In genomic region chr2:218397502-218398436, GRCh38 we compare ENCODE assay signal across 8 cellular contexts. TPM values are rescaled to one million over a fixed set of nuclear protein-coding genes. Genes with fewer than 3 reads are reported as not detected.
DNase-seq lines count a peak whose midpoint lies in the region; ATAC-seq, FAIRE-seq and TF ChIP-seq lines count a peak whose summit lies in the region.

No MANE protein-coding gene starts in this region.

- peak overlapping the region; percentile 27 for H2AFZ ChIP-seq in endothelial cell of umbilical vein (ENCODE audit: low read depth, low read length)

- H3K4me1 Mint-ChIP-seq in activated CD4-positive, alpha-beta T cell treated with anti-CD3 and anti-CD28 coated beads, Interleukin-2, amount 10 ng/mL, durations not matched to agents 24 days and 14 days: peaks cover 38% of the 10 kb centered on the region
- H3K4me1 Mint-ChIP-seq in mesothelial cell of epicardium: peaks cover 28% of the 10 kb centered on the region

- TF ChIP-seq CTCF in endothelial cell of umbilical vein (IDR thresholded peaks at IDR 0.05; ENCODE audit: extremely low read depth in 1 of 2, insufficient read depth in 1 of 2, low read depth in 1 of 2, low read length in 2 of 2) (no peak), mesothelial cell of epicardium (IDR thresholded peaks at IDR 0.05; ENCODE audit: unreplicated experiment) (no peak), tibial artery (IDR thresholded peaks at IDR 0.05) (no peak)

- peak; percentile 85 for DNase-seq in Daoy (ENCODE audit: low read depth)
- peak; percentile 52 for DNase-seq in NCI-H2171 (lab: John Stamatoyannopoulos, UW)
- peak; percentile 93 for DNase-seq in activated CD4-positive, alpha-beta T cell treated with anti-CD3 and anti-CD28 coated beads, Interleukin-2, amount 10 ng/mL, durations not matched to agents 24 days and 14 days
- peak; percentile 57 for DNase-seq in endothelial cell of umbilical vein (ENCODE audit: low read depth, low spot score)
- peak in 1 of 2 experiments; percentile 69 for DNase-seq in mesothelial cell of epicardium (ENCODE audit: low spot score in 2 of 2, unreplicated experiment in 2 of 2)
- peak; percentile 79 to 91 for DNase-seq in tibial artery

- H3K27me3 Mint-ChIP-seq in activated CD4-positive, alpha-beta T cell treated with anti-CD3 and anti-CD28 coated beads, Interleukin-2, amount 10 ng/mL, durations not matched to agents 24 days and 14 days: no peaks in the 10 kb centered on the region
- H3K27me3 Mint-ChIP-seq in mesothelial cell of epicardium (ENCODE audit: low read depth): no peaks in the 10 kb centered on the region

- H3K27ac ChIP-seq in endothelial cell of umbilical vein (ENCODE audit: insufficient read depth, low read depth, low read length): peak overlapping the region; percentile 82
- peak overlapping the region; percentile 100 for H3K27ac ChIP-seq in tibial artery

- H3K36me3 ChIP-seq in endothelial cell of umbilical vein (ENCODE audit: control insufficient read depth in 2 of 2, extremely low read depth in 1 of 2, insufficient read depth in 2 of 2, low read length in 2 of 2): peaks cover 0 to 8% of the 10 kb centered on the region in 2 experiments
- H3K36me3 ChIP-seq in tibial artery: peaks cover 8 to 24% (median 18%) of the 10 kb centered on the region in 3 donors

- TF ChIP-seq POLR2A in endothelial cell of umbilical vein (IDR thresholded peaks at IDR 0.05; ENCODE audit: low read depth, low read length): peak; percentile 40

- peaks cover 21% of the 10 kb centered on the region for H3K79me2 ChIP-seq in endothelial cell of umbilical vein (ENCODE audit: control insufficient read depth, insufficient read depth, low read length)

- POLR2A ChIA-PET in endothelial cell of umbilical vein (lab: Charles Lee): interaction anchor here (0.6 kb wide), 1 partner anchor 100 kb away, joined by 4 read pairs; no protein-coding TSS in a partner anchor

- peak; percentile 84 for FAIRE-seq in endothelial cell of umbilical vein (lab: Jason Lieb, UNC)

- no peaks in the 10 kb centered on the region for H4K20me1 ChIP-seq in endothelial cell of umbilical vein (replicated peaks; ENCODE audit: control insufficient read depth, extremely low read depth, insufficient read depth, low read length)

- peaks cover 8% of the 10 kb centered on the region for H3K36me3 Mint-ChIP-seq in activated CD4-positive, alpha-beta T cell treated with anti-CD3 and anti-CD28 coated beads, Interleukin-2, amount 10 ng/mL, durations not matched to agents 24 days and 14 days (ENCODE audit: low read depth)
- H3K36me3 Mint-ChIP-seq in mesothelial cell of epicardium: no peaks in the 10 kb centered on the region

- H3K9ac ChIP-seq in endothelial cell of umbilical vein (replicated peaks; ENCODE audit: extremely low read depth, insufficient read depth, low read length): peak overlapping the region; percentile 42

- CTCF ChIA-PET in endothelial cell of umbilical vein (lab: Charles Lee): interaction anchor here (2.0 kb wide), 1 partner anchor 69 kb away, joined by 9 read pairs; no protein-coding TSS in a partner anchor

- H3K9me1 ChIP-seq in endothelial cell of umbilical vein (replicated peaks; ENCODE audit: control insufficient read depth, extremely low read depth, insufficient read depth, low read length): no peaks in the 10 kb centered on the region

- BruUV-seq in endothelial cell of umbilical vein (replicated peaks; lab: Mats Ljungman, UMichigan): TSS peak; percentile 10

- no peaks in the 10 kb centered on the region for H3K9me3 Mint-ChIP-seq in activated CD4-positive, alpha-beta T cell treated with anti-CD3 and anti-CD28 coated beads, Interleukin-2, amount 10 ng/mL, durations not matched to agents 24 days and 14 days
- no peaks in the 10 kb centered on the region for H3K9me3 Mint-ChIP-seq in mesothelial cell of epicardium

- dilution Hi-C loops in endothelial cell of umbilical vein (cut with MboI; ENCODE audit: extremely low pct_ligation_motif_present, low sequenced_read_pairs): no loop called here

- no peaks in the 10 kb centered on the region for H3K27me3 ChIP-seq in endothelial cell of umbilical vein (ENCODE audit: control insufficient read depth in 2 of 2, insufficient read depth in 2 of 2, low read length in 2 of 2)
- H3K27me3 ChIP-seq in tibial artery: no peaks in the 10 kb centered on the region

- H3K4me1 ChIP-seq in endothelial cell of umbilical vein (ENCODE audit: control insufficient read depth, extremely low read depth, insufficient read depth, low read length) (peaks cover 33% of the 10 kb centered on the region), tibial artery (peaks cover 0 to 38% (median 28%) of the 10 kb centered on the region in 4 donors)

- peak overlapping the region; percentile 60 for H3K4me2 ChIP-seq in endothelial cell of umbilical vein (ENCODE audit: insufficient read depth, low read length)

- intact Hi-C loops in activated CD4-positive, alpha-beta T cell treated with anti-CD3 and anti-CD28 coated beads, Interleukin-2, amount 10 ng/mL, durations not matched to agents 24 days and 14 days (cut with micrococcal nuclease): loop anchor here (2.0 to 5.0 kb wide), 10 partner anchors 29 to 990 kb away; partner anchors contain the start of genes ARPC2, BCS1L, CNPPD1 and DNAJB2
- intact Hi-C loops in endothelial cell of umbilical vein (cut with micrococcal nuclease) (loop anchor here (1.0 to 5.0 kb wide), 3 partner anchors 9 to 235 kb away; partner anchors contain the start of genes CNOT9 and USP37), tibial artery (cut with DNase I; ENCODE audit: low total_unique reads) (loop anchor here (5.0 kb wide), 1 partner anchor 110 kb away; no protein-coding TSS in a partner anchor)

- H3K4me3 Mint-ChIP-seq in activated CD4-positive, alpha-beta T cell treated with anti-CD3 and anti-CD28 coated beads, Interleukin-2, amount 10 ng/mL, durations not matched to agents 24 days and 14 days: peak overlapping the region; percentile 83
- peak overlapping the region; percentile 88 for H3K4me3 Mint-ChIP-seq in mesothelial cell of epicardium

- ATAC-seq in GM21723 (IDR thresholded peaks at IDR 0.05; ENCODE audit: unreplicated experiment): peak; percentile 27
- no peak for ATAC-seq in HG03469 (IDR thresholded peaks at IDR 0.05; ENCODE audit: unreplicated experiment)

- H3K4me3 ChIP-seq in endothelial cell of umbilical vein (replicated peaks in 1 of 3; ENCODE audit: insufficient read depth in 1 of 3, low read depth in 1 of 3, low read length in 3 of 3) (peak overlapping the region in 1 of 3 experiments; percentile 40), tibial artery (peak overlapping the region; percentile 91 to 99)

- peak overlapping the region; percentile 90 for H3K27ac Mint-ChIP-seq in activated CD4-positive, alpha-beta T cell treated with anti-CD3 and anti-CD28 coated beads, Interleukin-2, amount 10 ng/mL, durations not matched to agents 24 days and 14 days
- H3K27ac Mint-ChIP-seq in mesothelial cell of epicardium: peak overlapping the region; percentile 96

- H3K9me3 ChIP-seq in endothelial cell of umbilical vein (replicated peaks; ENCODE audit: control insufficient read depth, insufficient read depth, low read length) (no peaks in the 10 kb centered on the region), tibial artery (no peaks in the 10 kb centered on the region)

RNA-seq across cellular contexts. Expression of gene CTDSP1, which starts 1.9 kb away (rescaled TPM):
- 27.4 and 36.3 TPM in 2 replicates for total RNA-seq in Daoy (2014; rRNA removed; shearing (Covaris generic))
- total RNA-seq in activated CD4-positive, alpha-beta T cell treated with anti-CD3 and anti-CD28 coated beads, Interleukin-2, amount 10 ng/mL, durations not matched to agents 24 days and 14 days: 103 and 106 TPM in 2 replicates
- 78.7 and 86.1 TPM in 2 replicates for total RNA-seq in endothelial cell of umbilical vein
- 112 and 127 TPM in 2 replicates for polyA plus RNA-seq in endothelial cell of umbilical vein
- polyA plus RNA-seq in endothelial cell of umbilical vein (2011; cell fraction: cytosol; rRNA removed): 91.7 and 103 TPM in 2 replicates
- polyA plus RNA-seq in endothelial cell of umbilical vein (2011; cell fraction: nucleus; rRNA removed): 77.8 and 79.2 TPM in 2 replicates
- polyA plus RNA-seq in endothelial cell of umbilical vein (2012): 47.1 and 59.6 TPM in 2 replicates
- polyA minus RNA-seq in endothelial cell of umbilical vein: 86.2 and 101 TPM in 2 replicates
- polyA minus RNA-seq in endothelial cell of umbilical vein (2011; cell fraction: cytosol; rRNA and poly(A)+ RNA removed): 48.6 TPM
- 28.2 and 37.0 TPM in 2 replicates for polyA minus RNA-seq in endothelial cell of umbilical vein (2011; cell fraction: nucleus; rRNA and poly(A)+ RNA removed)
- 134 to 142 TPM (median 136 TPM) in 3 replicates for total RNA-seq in mesothelial cell of epicardium

RNA-seq across cellular contexts. Expression of gene SLC11A1, which starts 15.7 kb away (rescaled TPM):
- not detected in 2 replicates for total RNA-seq in Daoy (2014; rRNA removed; shearing (Covaris generic))
- 0.12 and 0.19 TPM in 2 replicates for total RNA-seq in activated CD4-positive, alpha-beta T cell treated with anti-CD3 and anti-CD28 coated beads, Interleukin-2, amount 10 ng/mL, durations not matched to agents 24 days and 14 days
- total RNA-seq in endothelial cell of umbilical vein (not detected in 2 replicates), mesothelial cell of epicardium (0.53 to 0.79 TPM (median 0.76 TPM) in 3 replicates)
- 0.03 and 0.08 TPM in 2 replicates for polyA plus RNA-seq in endothelial cell of umbilical vein
- 0.01 and 0.07 TPM in 2 replicates for polyA plus RNA-seq in endothelial cell of umbilical vein (2011; cell fraction: cytosol; rRNA removed)
- 0.06 and 0.12 TPM in 2 replicates for polyA plus RNA-seq in endothelial cell of umbilical vein (2011; cell fraction: nucleus; rRNA removed)
- polyA plus RNA-seq in endothelial cell of umbilical vein (2012): 0.08 TPM in 1 of 2 replicates, not detected in the other
- polyA minus RNA-seq in endothelial cell of umbilical vein: not detected in 2 replicates
- not detected for polyA minus RNA-seq in endothelial cell of umbilical vein (2011; cell fraction: cytosol; rRNA and poly(A)+ RNA removed)
- polyA minus RNA-seq in endothelial cell of umbilical vein (2011; cell fraction: nucleus; rRNA and poly(A)+ RNA removed): not detected in 2 replicates

RNA-seq across cellular contexts. Expression of gene VIL1, which starts 21.2 kb away (rescaled TPM):
- total RNA-seq in Daoy (2014; rRNA removed; shearing (Covaris generic)): 0.06 TPM in 1 of 2 replicates, not detected in the other
- total RNA-seq in activated CD4-positive, alpha-beta T cell treated with anti-CD3 and anti-CD28 coated beads, Interleukin-2, amount 10 ng/mL, durations not matched to agents 24 days and 14 days: not detected in 2 replicates
- total RNA-seq in endothelial cell of umbilical vein (not detected in 2 replicates), mesothelial cell of epicardium (0.29 to 0.64 TPM (median 0.54 TPM) in 3 replicates)
- not detected in 2 replicates for polyA plus RNA-seq in endothelial cell of umbilical vein
- not detected in 2 replicates for polyA plus RNA-seq in endothelial cell of umbilical vein (2011; cell fraction: cytosol; rRNA removed)
- polyA plus RNA-seq in endothelial cell of umbilical vein (2011; cell fraction: nucleus; rRNA removed): not detected in 2 replicates
- polyA plus RNA-seq in endothelial cell of umbilical vein (2012): 0.12 TPM in 1 of 2 replicates, not detected in the other
- not detected in 2 replicates for polyA minus RNA-seq in endothelial cell of umbilical vein
- polyA minus RNA-seq in endothelial cell of umbilical vein (2011; cell fraction: cytosol; rRNA and poly(A)+ RNA removed): not detected
- polyA minus RNA-seq in endothelial cell of umbilical vein (2011; cell fraction: nucleus; rRNA and poly(A)+ RNA removed): not detected in 2 replicates

RNA-seq across cellular contexts. Expression of gene CATIP, which starts 41.1 kb away (rescaled TPM):
- total RNA-seq in Daoy (2014; rRNA removed; shearing (Covaris generic)): not detected in 2 replicates
- total RNA-seq in activated CD4-positive, alpha-beta T cell treated with anti-CD3 and anti-CD28 coated beads, Interleukin-2, amount 10 ng/mL, durations not matched to agents 24 days and 14 days: not detected in 2 replicates
- total RNA-seq in endothelial cell of umbilical vein (not detected in 2 replicates), mesothelial cell of epicardium (0.16 TPM in 1 of 3 replicates, not detected in the others)
- not detected in 2 replicates for polyA plus RNA-seq in endothelial cell of umbilical vein
- polyA plus RNA-seq in endothelial cell of umbilical vein (2011; cell fraction: cytosol; rRNA removed): not detected in 2 replicates
- polyA plus RNA-seq in endothelial cell of umbilical vein (2011; cell fraction: nucleus; rRNA removed): not detected in 2 replicates
- polyA plus RNA-seq in endothelial cell of umbilical vein (2012): not detected in 2 replicates
- polyA minus RNA-seq in endothelial cell of umbilical vein: not detected in 2 replicates
- not detected for polyA minus RNA-seq in endothelial cell of umbilical vein (2011; cell fraction: cytosol; rRNA and poly(A)+ RNA removed)
- polyA minus RNA-seq in endothelial cell of umbilical vein (2011; cell fraction: nucleus; rRNA and poly(A)+ RNA removed): not detected in 2 replicates
